ENCODE assay signal across 2 cellular contexts in the genomic region with DNA sequence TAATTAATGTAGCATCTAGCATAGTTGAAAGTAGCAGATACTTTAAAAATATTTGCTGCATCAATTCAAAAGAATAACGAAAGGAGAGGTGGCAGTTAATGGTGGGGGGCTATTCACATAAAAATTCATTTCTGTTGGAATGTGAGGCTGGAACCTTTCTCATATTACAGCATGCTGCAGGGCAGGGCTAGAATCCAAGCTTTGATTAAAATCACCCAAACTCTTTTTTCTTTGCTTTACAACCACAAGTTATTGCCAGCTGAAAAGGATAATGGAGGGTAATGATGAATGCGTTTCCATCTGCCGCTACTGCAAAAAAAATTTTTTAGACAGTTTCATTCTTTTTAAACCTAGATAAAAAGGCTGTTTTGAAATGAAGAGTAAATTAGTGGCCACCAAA.
TF ChIP-seq lines count a peak whose summit lies in the region.

No MANE protein-coding gene starts in this region.

TF ChIP-seq in A549, 52 proteins besides CTCF, POLR2A, EP300 and RAD21 (continued from another document):
- TF ChIP-seq, protein P1, sequence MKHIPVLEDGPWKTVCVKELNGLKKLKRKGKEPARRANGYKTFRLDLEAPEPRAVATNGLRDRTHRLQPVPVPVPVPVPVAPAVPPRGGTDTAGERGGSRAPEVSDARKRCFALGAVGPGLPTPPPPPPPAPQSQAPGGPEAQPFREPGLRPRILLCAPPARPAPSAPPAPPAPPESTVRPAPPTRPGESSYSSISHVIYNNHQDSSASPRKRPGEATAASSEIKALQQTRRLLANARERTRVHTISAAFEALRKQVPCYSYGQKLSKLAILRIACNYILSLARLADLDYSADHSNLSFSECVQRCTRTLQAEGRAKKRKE (CRISPR knock-in tag; IDR thresholded peaks at IDR 0.05; ENCODE audit: low read depth): no peak
- TF ChIP-seq FOSB (CRISPR knock-in tag; IDR thresholded peaks at IDR 0.05) (no peak), JUN (IDR thresholded peaks at IDR 0.05) (no peak)

TF ChIP-seq in SK-N-SH, 30 proteins besides CTCF, POLR2A, EP300 and RAD21 (continued from another document):
- TF ChIP-seq, protein P2, sequence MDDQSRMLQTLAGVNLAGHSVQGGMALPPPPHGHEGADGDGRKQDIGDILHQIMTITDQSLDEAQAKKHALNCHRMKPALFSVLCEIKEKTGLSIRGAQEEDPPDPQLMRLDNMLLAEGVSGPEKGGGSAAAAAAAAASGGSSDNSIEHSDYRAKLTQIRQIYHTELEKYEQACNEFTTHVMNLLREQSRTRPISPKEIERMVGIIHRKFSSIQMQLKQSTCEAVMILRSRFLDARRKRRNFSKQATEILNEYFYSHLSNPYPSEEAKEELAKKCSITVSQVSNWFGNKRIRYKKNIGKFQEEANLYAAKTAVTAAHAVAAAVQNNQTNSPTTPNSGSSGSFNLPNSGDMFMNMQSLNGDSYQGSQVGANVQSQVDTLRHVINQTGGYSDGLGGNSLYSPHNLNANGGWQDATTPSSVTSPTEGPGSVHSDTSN (IDR thresholded peaks at IDR 0.05): peak; percentile 60
- no peak for TF ChIP-seq ELF1 (IDR thresholded peaks at IDR 0.05)
- TF ChIP-seq RFX5 (IDR thresholded peaks at IDR 0.05; ENCODE audit: low read length): no peak
- no peak for TF ChIP-seq JUND (IDR thresholded peaks at IDR 0.05)
- TF ChIP-seq RCOR1 (IDR thresholded peaks at IDR 0.05; ENCODE audit: low read length): no peak
- no peak for TF ChIP-seq POLR2AphosphoS5 (IDR thresholded peaks at IDR 0.05; ENCODE audit: low read depth, low read length)
- TF ChIP-seq, protein P3, sequence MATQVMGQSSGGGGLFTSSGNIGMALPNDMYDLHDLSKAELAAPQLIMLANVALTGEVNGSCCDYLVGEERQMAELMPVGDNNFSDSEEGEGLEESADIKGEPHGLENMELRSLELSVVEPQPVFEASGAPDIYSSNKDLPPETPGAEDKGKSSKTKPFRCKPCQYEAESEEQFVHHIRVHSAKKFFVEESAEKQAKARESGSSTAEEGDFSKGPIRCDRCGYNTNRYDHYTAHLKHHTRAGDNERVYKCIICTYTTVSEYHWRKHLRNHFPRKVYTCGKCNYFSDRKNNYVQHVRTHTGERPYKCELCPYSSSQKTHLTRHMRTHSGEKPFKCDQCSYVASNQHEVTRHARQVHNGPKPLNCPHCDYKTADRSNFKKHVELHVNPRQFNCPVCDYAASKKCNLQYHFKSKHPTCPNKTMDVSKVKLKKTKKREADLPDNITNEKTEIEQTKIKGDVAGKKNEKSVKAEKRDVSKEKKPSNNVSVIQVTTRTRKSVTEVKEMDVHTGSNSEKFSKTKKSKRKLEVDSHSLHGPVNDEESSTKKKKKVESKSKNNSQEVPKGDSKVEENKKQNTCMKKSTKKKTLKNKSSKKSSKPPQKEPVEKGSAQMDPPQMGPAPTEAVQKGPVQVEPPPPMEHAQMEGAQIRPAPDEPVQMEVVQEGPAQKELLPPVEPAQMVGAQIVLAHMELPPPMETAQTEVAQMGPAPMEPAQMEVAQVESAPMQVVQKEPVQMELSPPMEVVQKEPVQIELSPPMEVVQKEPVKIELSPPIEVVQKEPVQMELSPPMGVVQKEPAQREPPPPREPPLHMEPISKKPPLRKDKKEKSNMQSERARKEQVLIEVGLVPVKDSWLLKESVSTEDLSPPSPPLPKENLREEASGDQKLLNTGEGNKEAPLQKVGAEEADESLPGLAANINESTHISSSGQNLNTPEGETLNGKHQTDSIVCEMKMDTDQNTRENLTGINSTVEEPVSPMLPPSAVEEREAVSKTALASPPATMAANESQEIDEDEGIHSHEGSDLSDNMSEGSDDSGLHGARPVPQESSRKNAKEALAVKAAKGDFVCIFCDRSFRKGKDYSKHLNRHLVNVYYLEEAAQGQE (IDR thresholded peaks at IDR 0.05; ENCODE audit: low read depth, low read length): no peak
- TF ChIP-seq, protein P4, sequence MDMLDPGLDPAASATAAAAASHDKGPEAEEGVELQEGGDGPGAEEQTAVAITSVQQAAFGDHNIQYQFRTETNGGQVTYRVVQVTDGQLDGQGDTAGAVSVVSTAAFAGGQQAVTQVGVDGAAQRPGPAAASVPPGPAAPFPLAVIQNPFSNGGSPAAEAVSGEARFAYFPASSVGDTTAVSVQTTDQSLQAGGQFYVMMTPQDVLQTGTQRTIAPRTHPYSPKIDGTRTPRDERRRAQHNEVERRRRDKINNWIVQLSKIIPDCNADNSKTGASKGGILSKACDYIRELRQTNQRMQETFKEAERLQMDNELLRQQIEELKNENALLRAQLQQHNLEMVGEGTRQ (IDR thresholded peaks at IDR 0.05; ENCODE audit: borderline replicate concordance, low read depth, low read length): no peak
- no peak for TF ChIP-seq FOXJ3 (CRISPR knock-in tag; IDR thresholded peaks at IDR 0.05)
- TF ChIP-seq NFIC (IDR thresholded peaks at IDR 0.05; ENCODE audit: borderline replicate concordance): no peak
- TF ChIP-seq TCF12 (IDR thresholded peaks at IDR 0.05): peak; percentile 72
- TF ChIP-seq TEAD4 (IDR thresholded peaks at IDR 0.05; ENCODE audit: borderline replicate concordance, insufficient read depth): 0 out of 2 replicates have a peak, but pooled peaks have one; percentile 52
- no peak for TF ChIP-seq SIN3A (IDR thresholded peaks at IDR 0.05; ENCODE audit: borderline replicate concordance, low read depth, low read length)
- TF ChIP-seq, protein P5, sequence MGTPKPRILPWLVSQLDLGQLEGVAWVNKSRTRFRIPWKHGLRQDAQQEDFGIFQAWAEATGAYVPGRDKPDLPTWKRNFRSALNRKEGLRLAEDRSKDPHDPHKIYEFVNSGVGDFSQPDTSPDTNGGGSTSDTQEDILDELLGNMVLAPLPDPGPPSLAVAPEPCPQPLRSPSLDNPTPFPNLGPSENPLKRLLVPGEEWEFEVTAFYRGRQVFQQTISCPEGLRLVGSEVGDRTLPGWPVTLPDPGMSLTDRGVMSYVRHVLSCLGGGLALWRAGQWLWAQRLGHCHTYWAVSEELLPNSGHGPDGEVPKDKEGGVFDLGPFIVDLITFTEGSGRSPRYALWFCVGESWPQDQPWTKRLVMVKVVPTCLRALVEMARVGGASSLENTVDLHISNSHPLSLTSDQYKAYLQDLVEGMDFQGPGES (IDR thresholded peaks at IDR 0.05; ENCODE audit: low read depth, low read length): no peak
- no peak for TF ChIP-seq GABPA (IDR thresholded peaks at IDR 0.05; ENCODE audit: low read depth)
- no peak for TF ChIP-seq RXRA (IDR thresholded peaks at IDR 0.05; ENCODE audit: borderline replicate concordance, low read depth)
